Comparison of ENCODE assay signal across 8 cellular contexts in the genomic region with DNA sequence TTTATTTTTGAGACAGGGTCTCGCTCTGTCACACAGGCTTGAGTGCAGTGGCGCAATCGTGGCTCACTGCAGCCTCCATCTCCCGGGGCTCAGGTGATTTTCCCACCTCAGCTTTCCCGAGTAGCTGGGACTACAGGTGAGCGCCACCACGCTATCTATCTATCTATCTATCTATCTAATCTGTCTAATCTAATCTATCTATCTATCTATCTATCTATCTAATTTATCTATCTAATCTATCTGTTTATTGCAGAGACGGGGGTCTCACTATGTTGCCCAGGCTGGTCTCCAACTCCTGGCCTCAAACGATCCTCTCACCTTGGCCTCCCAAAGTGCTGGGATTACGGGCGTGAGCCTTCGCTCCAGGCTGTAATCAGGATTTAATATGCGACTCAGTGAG. TPM values are rescaled to one million over a fixed set of nuclear protein-coding genes. Genes with fewer than 3 reads are reported as not detected.
A peak's percentile ranks its signal among the peaks of the same experiment; 100 is the strongest.
DNase-seq lines count a peak whose midpoint lies in the region; ATAC-seq and TF ChIP-seq lines count a peak whose summit lies in the region.

No MANE protein-coding gene starts in this region.

- DNase-seq in activated CD4-positive, alpha-beta T cell treated with anti-CD3 and anti-CD28 coated beads for 36 hours, result no peak
- no peak for DNase-seq in activated CD4-positive, alpha-beta T cell treated with anti-CD3 and anti-CD28 coated beads for 48 hours
- DNase-seq in adrenal gland, result no peak
- no peak for DNase-seq in thoracic aorta (ENCODE audit: low spot score)
- no peak for DNase-seq in HEK293T (ENCODE audit: extremely low spot score)
- no peak for DNase-seq in HK-2 (ENCODE audit: unreplicated experiment)

- peaks cover 69% of the 10 kb centered on the region for H3K36me3 Mint-ChIP-seq in activated CD4-positive, alpha-beta T cell treated with anti-CD3 and anti-CD28 coated beads for 36 hours (ENCODE audit: low read depth)

- H3K27me3 ChIP-seq in adrenal gland (no peaks in the 10 kb centered on the region), liver (ENCODE audit: control insufficient read depth in 4 of 4, insufficient read depth in 4 of 4, low read length in 3 of 4) (no peaks in the 10 kb centered on the region), thoracic aorta (replicated peaks; ENCODE audit: insufficient read depth) (no peaks in the 10 kb centered on the region)

- peaks cover 50% of the 10 kb centered on the region for H3K9me3 Mint-ChIP-seq in activated CD4-positive, alpha-beta T cell treated with anti-CD3 and anti-CD28 coated beads for 36 hours (ENCODE audit: low read depth)

- H3K4me1 ChIP-seq in adrenal gland (replicated peaks in 1 of 2) (peaks cover 6 to 7% of the 10 kb centered on the region in 2 donors), liver (ENCODE audit: control insufficient read depth in 4 of 4, insufficient read depth in 4 of 4, low read length in 3 of 4) (peaks cover 3 to 10% (median 5%) of the 10 kb centered on the region in 4 donors), thoracic aorta (ENCODE audit: control insufficient read depth in 1 of 2, low read depth in 2 of 2) (peaks cover 3 to 12% of the 10 kb centered on the region in 2 donors)

- no peak for ATAC-seq in activated CD4-positive, alpha-beta T cell treated with anti-CD3 and anti-CD28 coated beads for 36 hours
- ATAC-seq in thoracic aorta (ENCODE audit: insufficient number of reproducible peaks, low FRiP score, low read depth), result no peak
- ATAC-seq in GM18858 (IDR thresholded peaks at IDR 0.05; ENCODE audit: unreplicated experiment), result no peak

- no peaks in the 10 kb centered on the region for H3K27me3 Mint-ChIP-seq in activated CD4-positive, alpha-beta T cell treated with anti-CD3 and anti-CD28 coated beads for 36 hours

- H3K9me3 ChIP-seq in adrenal gland (replicated peaks in 1 of 3) (peaks cover 0 to 11% (median 0%) of the 10 kb centered on the region in 3 donors), liver (ENCODE audit: control insufficient read depth in 4 of 4, low read length in 3 of 4) (peaks cover 9 to 23% (median 22%) of the 10 kb centered on the region in 4 donors), thoracic aorta (peaks cover 3% of the 10 kb centered on the region)

- peak overlapping the region; percentile 95 for H3K4me3 Mint-ChIP-seq in activated CD4-positive, alpha-beta T cell treated with anti-CD3 and anti-CD28 coated beads for 36 hours

- 28 to 31% (median 30%) methylated on average over 13 of the region's 13 CpGs for WGBS in adrenal gland, 4 donors
- WGBS in liver, result 40% methylated on average over 13 of the region's 13 CpGs

- H3K36me3 ChIP-seq in adrenal gland (replicated peaks in 1 of 2) (peaks cover 0 to 18% of the 10 kb centered on the region in 2 donors), liver (ENCODE audit: control insufficient read depth in 4 of 4, insufficient read depth in 3 of 4, low read depth in 1 of 4, low read length in 3 of 4) (peaks cover 0 to 30% (median 25%) of the 10 kb centered on the region in 4 donors), thoracic aorta (peaks cover 23% of the 10 kb centered on the region)

- peak overlapping the region in 2 of 5 donors; percentile 78 to 93 for H3K27ac ChIP-seq in adrenal gland
- H3K27ac ChIP-seq in liver (ENCODE audit: low read depth in 1 of 2, low read length in 2 of 2), result no peak overlapping the region
- H3K27ac ChIP-seq in thoracic aorta, result peak overlapping the region in 1 of 2 donors; percentile 87

- CTCF ChIA-PET in activated CD4-positive, alpha-beta T cell treated with anti-CD3 and anti-CD28 coated beads for 36 hours (lab: Charles Lee), result no interaction called here
- CTCF ChIA-PET in HEK293T (lab: Yijun Ruan, JAX), result no interaction called here

- no peak for TF ChIP-seq RAD21 in liver (IDR thresholded peaks at IDR 0.05)

- TF ChIP-seq CTCF in adrenal gland (IDR thresholded peaks at IDR 0.05), result no peak
- no peak for TF ChIP-seq CTCF in liver (IDR thresholded peaks at IDR 0.05; ENCODE audit: low read depth, low read length, missing input control)
- no peak for TF ChIP-seq CTCF in thoracic aorta (IDR thresholded peaks at IDR 0.05)

- TF ChIP-seq POLR2A in adrenal gland (IDR thresholded peaks at IDR 0.05), result no peak

- peak overlapping the region; percentile 51 to 96 (median 61) for H3K4me3 ChIP-seq in adrenal gland
- H3K4me3 ChIP-seq in liver (ENCODE audit: low read depth in 1 of 3, low read length in 3 of 3), result peak overlapping the region; percentile 68 to 95 (median 78)
- peak overlapping the region; percentile 90 for H3K4me3 ChIP-seq in thoracic aorta

- H3K27ac Mint-ChIP-seq in activated CD4-positive, alpha-beta T cell treated with anti-CD3 and anti-CD28 coated beads for 36 hours, result peak overlapping the region; percentile 97

- peak overlapping the region; percentile 69 to 76 for H3K9ac ChIP-seq in liver (ENCODE audit: low read depth in 1 of 2, low read length in 2 of 2)

- peaks cover 20% of the 10 kb centered on the region for H3K4me1 Mint-ChIP-seq in activated CD4-positive, alpha-beta T cell treated with anti-CD3 and anti-CD28 coated beads for 36 hours

- intact Hi-C loops in activated CD4-positive, alpha-beta T cell treated with anti-CD3 and anti-CD28 coated beads for 36 hours (cut with DNase I, micrococcal nuclease), result loop anchor here (1.0 to 10.0 kb wide), 12 partner anchors 23 to 599 kb away; partner anchors contain the start of genes ZNF350 (in 2 of the 2), PPP2R1A (in 1 of the 2), ZNF615 (in 1 of the 2) and ZNF649 (in 1 of the 2)
- intact Hi-C loops in adrenal gland (cut with DNase I), result no loop called here

- POLR2A ChIA-PET in activated CD4-positive, alpha-beta T cell treated with anti-CD3 and anti-CD28 coated beads for 36 hours (lab: Charles Lee), result no interaction called here
- POLR2A ChIA-PET in HEK293T (lab: Yijun Ruan, JAX), result no interaction called here

TF ChIP-seq in liver, 16 proteins besides CTCF, POLR2A, EP300 and RAD21 (continues in another document):
- TF ChIP-seq GABPA (IDR thresholded peaks at IDR 0.05 in 1 of 2, conservative IDR thresholded peaks at IDR 0.05 in 1 of 2) (no peak), HNF4A (conservative IDR thresholded peaks at IDR 0.05) (no peak), HNF4G (IDR thresholded peaks at IDR 0.05) (no peak)

TF ChIP-seq in HEK293T, 16 proteins besides CTCF, POLR2A, EP300 and RAD21:
- TF ChIP-seq CTBP1 (IDR thresholded peaks at IDR 0.05; ENCODE audit: borderline replicate concordance) (no peak), SP1 (IDR thresholded peaks at IDR 0.05) (no peak), ZNF384 (IDR thresholded peaks at IDR 0.05) (no peak), ELF4 (IDR thresholded peaks at IDR 0.05) (no peak), BHLHE40 (IDR thresholded peaks at IDR 0.05; ENCODE audit: borderline replicate concordance) (no peak), HDGF (IDR thresholded peaks at IDR 0.05; ENCODE audit: borderline replicate concordance) (no peak), TARDBP (IDR thresholded peaks at IDR 0.05) (no peak), PKNOX1 (IDR thresholded peaks at IDR 0.05) (no peak), NFRKB (IDR thresholded peaks at IDR 0.05) (no peak), ARNT (IDR thresholded peaks at IDR 0.05) (no peak), L3MBTL2 (conservative IDR thresholded peaks at IDR 0.05) (no peak), LEF1 (IDR thresholded peaks at IDR 0.05; ENCODE audit: borderline replicate concordance) (no peak), FOXK2 (IDR thresholded peaks at IDR 0.05) (no peak), SUZ12 (IDR thresholded peaks at IDR 0.05) (no peak), FOXA1 (IDR thresholded peaks at IDR 0.05) (no peak)

RNA-seq across cellular contexts. Expression of gene ZNF613, which starts 0.6 kb away (rescaled TPM):
- 1 to 10 TPM; 4.2 to 6.3 TPM for total RNA-seq in activated CD4-positive, alpha-beta T cell treated with anti-CD3 and anti-CD28 coated beads for 36 hours
- total RNA-seq in adrenal gland (10 to 100 TPM in 1 of 8 donors, 1 to 10 TPM in 7; 4.1 to 14.1 (median 5.3) TPM), liver (1 to 10 TPM; 2.6 to 2.8 TPM), thoracic aorta (1 to 10 TPM; 2.0 to 2.2 TPM)
- polyA plus RNA-seq in adrenal gland (1 to 10 TPM; 3.6 to 7.2 (median 4.9) TPM), liver (1 to 10 TPM; 1.1 to 1.3 TPM)

RNA-seq across cellular contexts. Expression of gene ZNF649, which starts 23.0 kb away (rescaled TPM):
- total RNA-seq in activated CD4-positive, alpha-beta T cell treated with anti-CD3 and anti-CD28 coated beads for 36 hours, result 10 to 100 TPM in 1 of 2 experiments, 1 to 10 TPM in 1; 9.6 to 11.2 TPM
- total RNA-seq in adrenal gland, result 10 to 100 TPM in 4 of 8 donors, 1 to 10 TPM in 4; 2.8 to 16.3 (median 10.1) TPM
- 1 to 10 TPM; 2.7 to 9.5 (median 2.9) TPM for polyA plus RNA-seq in adrenal gland
- total RNA-seq in liver, result 1 to 10 TPM; 4.2 to 5.0 TPM
- polyA plus RNA-seq in liver, result 1 to 10 TPM in 1 of 2 donors, under 1 TPM in 1; 0.83 to 1.9 TPM
- 10 to 100 TPM in 1 of 2 donors, 1 to 10 TPM in 1; 6.6 to 20.2 TPM for total RNA-seq in thoracic aorta

RNA-seq across cellular contexts. Expression of gene ZNF577, which starts 40.1 kb away (rescaled TPM):
- 1 to 10 TPM; 5.7 to 7.2 TPM for total RNA-seq in activated CD4-positive, alpha-beta T cell treated with anti-CD3 and anti-CD28 coated beads for 36 hours
- total RNA-seq in adrenal gland (10 to 100 TPM in 4 of 8 donors, 1 to 10 TPM in 4; 6.2 to 39.8 (median 13.7) TPM), liver (1 to 10 TPM; 3.1 to 5.4 TPM), thoracic aorta (10 to 100 TPM; 14.5 to 30.4 TPM)
- polyA plus RNA-seq in adrenal gland (10 to 100 TPM; 16.2 to 54.6 (median 52.6) TPM), liver (1 to 10 TPM; 2.0 to 2.6 TPM)

RNA-seq across cellular contexts. Expression of gene ZNF350, which starts 58.8 kb away (rescaled TPM):
- total RNA-seq in activated CD4-positive, alpha-beta T cell treated with anti-CD3 and anti-CD28 coated beads for 36 hours, result 1 to 10 TPM; 7.1 to 7.9 TPM
- total RNA-seq in adrenal gland (10 to 100 TPM in 5 of 8 donors, 1 to 10 TPM in 3; 4.5 to 12.8 (median 11.1) TPM), liver (1 to 10 TPM; 3.7 to 4.9 TPM), thoracic aorta (10 to 100 TPM in 1 of 2 donors, 1 to 10 TPM in 1; 7.3 to 15.4 TPM)
- polyA plus RNA-seq in adrenal gland (10 to 100 TPM in 2 of 3 donors, 1 to 10 TPM in 1; 8.0 to 10.9 (median 10.2) TPM), liver (1 to 10 TPM; 2.1 to 3.6 TPM)

Comparison
In these comparisons a context has a peak if more than half of its experiments do, and no peak if none do; other contexts are left out.
1. intact Hi-C loops: an anchor here in activated CD4-positive, alpha-beta T cell treated with anti-CD3 and anti-CD28 coated beads for 36 hours (1.0 to 10.0 kb wide); none called in adrenal gland.